15 cellular contexts compared by ENCODE assay signal in the genomic region with DNA sequence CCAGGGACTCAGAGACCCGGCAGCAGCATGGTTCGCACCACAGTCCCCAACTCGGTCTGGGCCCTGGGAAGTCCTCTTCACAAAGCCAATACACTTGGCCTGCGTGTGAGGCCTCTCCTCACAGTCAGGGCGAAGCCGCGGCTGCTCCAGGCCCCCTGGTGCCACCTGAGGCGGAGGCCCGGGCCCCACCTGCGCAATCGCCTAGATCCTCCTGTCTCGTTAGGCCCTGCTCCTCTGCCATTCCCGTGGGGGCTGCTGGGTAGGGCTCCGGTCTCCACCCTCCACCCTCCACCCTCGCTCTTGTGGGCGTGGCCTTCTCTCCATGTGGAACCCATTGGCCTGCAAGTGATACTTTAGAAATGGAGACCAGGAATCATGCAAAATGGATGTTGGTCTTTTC.
A peak's percentile ranks its signal among the peaks of the same experiment; 100 is the strongest.
DNase-seq lines count a peak whose midpoint lies in the region; ATAC-seq, FAIRE-seq and TF ChIP-seq lines count a peak whose summit lies in the region.
"Had no signal": no experiment of that assay in that cellular context is flagged by ENCODE, and none has a peak within 500 bp of the region (broad histone marks: within the 10 kb centered on the region; RNA-seq: fewer than 3 reads in every experiment).

No MANE protein-coding gene starts in this region.

- H4K91ac ChIP-seq in neuronal stem cell (ENCODE audit: low read depth, low read length, poor library complexity), result no peak overlapping the region

- no peak for ATAC-seq in K562
- no peak for ATAC-seq in GM21737 (IDR thresholded peaks at IDR 0.05; ENCODE audit: unreplicated experiment)
- ATAC-seq in HG02870 (IDR thresholded peaks at IDR 0.05; ENCODE audit: unreplicated experiment), result no peak

- H2BK12ac ChIP-seq in neuronal stem cell (ENCODE audit: low read length), result no peak overlapping the region

- H3K79me2 ChIP-seq in K562 (ENCODE audit: control insufficient read depth, insufficient read depth, low read length), result no peaks in the 10 kb centered on the region

- H2BK120ac ChIP-seq in neuronal stem cell (ENCODE audit: low read depth, low read length), result no peak overlapping the region

- H3K4me1 ChIP-seq in BE2C (no peaks in the 10 kb centered on the region), K562 (replicated peaks in 1 of 2; ENCODE audit: control insufficient read depth in 2 of 2, insufficient read depth in 2 of 2, low read length in 2 of 2) (no peaks in the 10 kb centered on the region), neuronal stem cell (ENCODE audit: control insufficient read depth in 2 of 2, insufficient read depth in 1 of 2, low read depth in 1 of 2, low read length in 2 of 2) (no peaks in the 10 kb centered on the region)
- H3K4me1 ChIP-seq: BLaER1 had no signal

- H3K27ac ChIP-seq in K562 (ENCODE audit: extremely low read depth, low read depth, low read length) (no peak overlapping the region), neuronal stem cell (replicated peaks; ENCODE audit: low read length) (no peak overlapping the region)
- H3K27ac ChIP-seq: BLaER1 had no signal

- no peaks in the 10 kb centered on the region for H3K9me1 ChIP-seq in K562 (ENCODE audit: control insufficient read depth, insufficient read depth, low read length)

- H3K4me3 ChIP-seq in BE2C (ENCODE audit: low read depth, low read length) (no peak overlapping the region), K562 (no peak overlapping the region), neuronal stem cell (ENCODE audit: low read length in 2 of 2) (no peak overlapping the region)
- H3K4me3 ChIP-seq: BLaER1 had no signal

- TF ChIP-seq CTCF in BE2C (IDR thresholded peaks at IDR 0.05; ENCODE audit: low read depth, low read length) (no peak), K562 (IDR thresholded peaks at IDR 0.05 in 2 of 3, conservative IDR thresholded peaks at IDR 0.05 in 1 of 3; ENCODE audit: insufficient read depth in 2 of 3, low read depth in 1 of 3, low read length in 3 of 3) (no peak)

- no peaks in the 10 kb centered on the region for H4K20me1 ChIP-seq in K562 (replicated peaks; ENCODE audit: control insufficient read depth, insufficient read depth, low read length)
- H4K20me1 ChIP-seq: BLaER1 had no signal

- no peak overlapping the region for H3K18ac ChIP-seq in neuronal stem cell (ENCODE audit: low read length)

- H3K9ac ChIP-seq in K562 (ENCODE audit: insufficient read depth in 1 of 2, low read depth in 2 of 2, low read length in 2 of 2) (no peak overlapping the region), neuronal stem cell (ENCODE audit: low read depth, low read length, poor library complexity) (no peak overlapping the region)
- H3K9ac ChIP-seq: BLaER1 had no signal

- no peak overlapping the region for H2BK15ac ChIP-seq in neuronal stem cell (ENCODE audit: low read length)

- DNase-seq in BE2C (peak; percentile 27), NCI-H1930 (lab: John Stamatoyannopoulos, UW) (peak; percentile 47 to 61), K562 (ENCODE audit: extremely low read depth in 1 of 4, low spot score in 3 of 4) (peak in 2 of 4 experiments; percentile 7 to 17), neuronal stem cell (ENCODE audit: low spot score) (no peak), G401 (ENCODE audit: low spot score) (no peak), NCI-H2227 (lab: John Stamatoyannopoulos, UW; ENCODE audit: unreplicated experiment) (no peak)
- DNase-seq: DMS153, H7, NCI-H1436 treated with DMSO at 0.1 percent for 48 hours, NCI-H2081 treated with DMSO at 0.1 percent for 48 hours, NCI-H69, SIG-M5 had no signal

- no peak overlapping the region for H2AK5ac ChIP-seq in neuronal stem cell (ENCODE audit: low read depth, low read length)

- H3K4ac ChIP-seq in neuronal stem cell (ENCODE audit: low read length), result no peak overlapping the region

- TF ChIP-seq EP300 in K562 (IDR thresholded peaks at IDR 0.05; ENCODE audit: low read length), result no peak

- no peaks in the 10 kb centered on the region for H3K9me3 ChIP-seq in BE2C
- no peaks in the 10 kb centered on the region for H3K9me3 ChIP-seq in K562 (replicated peaks; ENCODE audit: control insufficient read depth, insufficient read depth, low read depth, low read length)
- peaks cover 0 to 2% of the 10 kb centered on the region in 2 donors for H3K9me3 ChIP-seq in neuronal stem cell (replicated peaks in 1 of 2; ENCODE audit: control insufficient read depth in 2 of 2, insufficient read depth in 1 of 2, low read depth in 1 of 2, low read length in 2 of 2)
- H3K9me3 ChIP-seq: BLaER1 had no signal

- no peak overlapping the region for H4K8ac ChIP-seq in neuronal stem cell (ENCODE audit: low read depth, low read length)

- H3K23ac ChIP-seq in neuronal stem cell (ENCODE audit: low read depth, low read length, poor library complexity), result peak overlapping the region; percentile 31

- H2AFZ ChIP-seq in K562 (ENCODE audit: low read depth, low read length) (no peak overlapping the region), neuronal stem cell (ENCODE audit: low read length) (no peak overlapping the region)

- no peak overlapping the region for H3K4me2 ChIP-seq in K562 (ENCODE audit: insufficient read depth, low read length)
- no peak overlapping the region for H3K4me2 ChIP-seq in neuronal stem cell (ENCODE audit: insufficient read depth, low read length, poor library complexity, severe bottlenecking)
- H3K4me2 ChIP-seq: BLaER1 had no signal

- intact Hi-C loops in K562 (cut with micrococcal nuclease), result no loop called here

- H3K79me1 ChIP-seq in neuronal stem cell (ENCODE audit: low read depth, low read length), result no peaks in the 10 kb centered on the region

- CTCF ChIA-PET in K562 (lab: Yijun Ruan, JAX; ENCODE audit: low intra/inter-chr PET ratio), result no interaction called here

- no TSS peak for BruUV-seq in K562 (replicated peaks; lab: Mats Ljungman, UMichigan)

- POLR2A ChIA-PET in K562 (lab: Yijun Ruan, JAX), result no interaction called here

- no peak for TF ChIP-seq RAD21 in K562 (CRISPR knock-in tag; conservative IDR thresholded peaks at IDR 0.05 in 1 of 2, IDR thresholded peaks at IDR 0.05 in 1 of 2)

- TF ChIP-seq POLR2A in K562 (conservative IDR thresholded peaks at IDR 0.05), result no peak

- H3K36me3 ChIP-seq in BE2C, result no peaks in the 10 kb centered on the region
- H3K36me3 ChIP-seq in K562 (ENCODE audit: control insufficient read depth, insufficient read depth, low read length), result no peaks in the 10 kb centered on the region
- no peaks in the 10 kb centered on the region for H3K36me3 ChIP-seq in neuronal stem cell (replicated peaks in 1 of 2; ENCODE audit: control insufficient read depth in 2 of 2, insufficient read depth in 2 of 2, low read length in 2 of 2)
- H3K36me3 ChIP-seq: BLaER1 had no signal

- in situ Hi-C loops in K562 (cut with MboI) (no loop called here), G401 (cut with HindIII; ENCODE audit: low sequenced_read_pairs) (no loop called here)

- WGBS in K562 (ENCODE audit: insufficient coverage, low coverage, missing lambda C conversion rate), result 0% methylated on average over 15 of the region's 16 CpGs
- no CpG with 5 or more reads among the region's 16 CpGs for WGBS in neuronal stem cell (ENCODE audit: extremely low coverage in 2 of 2, insufficient read length in 2 of 2, insufficient replicate concordance in 1 of 2), 2 donors

- no peaks in the 10 kb centered on the region for H3K27me3 ChIP-seq in BE2C
- H3K27me3 ChIP-seq in K562 (ENCODE audit: control insufficient read depth in 2 of 2, insufficient read depth in 2 of 2, low read length in 2 of 2), result no peaks in the 10 kb centered on the region
- no peaks in the 10 kb centered on the region for H3K27me3 ChIP-seq in neuronal stem cell (ENCODE audit: control insufficient read depth in 3 of 3, insufficient read depth in 3 of 3, low read depth in 1 of 3, low read length in 3 of 3)
- H3K27me3 ChIP-seq: BLaER1 had no signal

- no peak overlapping the region for H3K14ac ChIP-seq in neuronal stem cell (ENCODE audit: low read length)

- no peak overlapping the region for H2BK5ac ChIP-seq in neuronal stem cell (ENCODE audit: low read length)

- no peak for FAIRE-seq in K562 (lab: Jason Lieb, UNC)

TF ChIP-seq in K562, 482 proteins besides CTCF, POLR2A, EP300 and RAD21:
- TF ChIP-seq, protein P1, sequence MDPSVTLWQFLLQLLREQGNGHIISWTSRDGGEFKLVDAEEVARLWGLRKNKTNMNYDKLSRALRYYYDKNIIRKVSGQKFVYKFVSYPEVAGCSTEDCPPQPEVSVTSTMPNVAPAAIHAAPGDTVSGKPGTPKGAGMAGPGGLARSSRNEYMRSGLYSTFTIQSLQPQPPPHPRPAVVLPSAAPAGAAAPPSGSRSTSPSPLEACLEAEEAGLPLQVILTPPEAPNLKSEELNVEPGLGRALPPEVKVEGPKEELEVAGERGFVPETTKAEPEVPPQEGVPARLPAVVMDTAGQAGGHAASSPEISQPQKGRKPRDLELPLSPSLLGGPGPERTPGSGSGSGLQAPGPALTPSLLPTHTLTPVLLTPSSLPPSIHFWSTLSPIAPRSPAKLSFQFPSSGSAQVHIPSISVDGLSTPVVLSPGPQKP (CRISPR knock-in tag; IDR thresholded peaks at IDR 0.05), result no peak
- TF ChIP-seq RBFOX2 (IDR thresholded peaks at IDR 0.05; ENCODE audit: low read depth, low read length) (0 out of 2 replicates have a peak, but pooled peaks have one; percentile 15), PHF8 (IDR thresholded peaks at IDR 0.05; ENCODE audit: borderline replicate concordance, low read length) (peak; percentile 22; the same call in 1 of the 2 replicates)

Comparison
In these comparisons a context has a peak if more than half of its experiments do, and no peak if none do; other contexts are left out.
1. DNase-seq: peak in BE2C (single experiment) and NCI-H1930 (2 of 2); none in neuronal stem cell (single experiment), G401 (single experiment) and NCI-H2227 (single experiment).